In genomic region chr15:64191971-64192830, GRCh38 we compare ENCODE assay signal across 12 cellular contexts.
"Had no signal": no experiment of that assay in that cellular context is flagged by ENCODE, and none has a peak within 500 bp of the region (broad histone marks: within the 10 kb centered on the region; RNA-seq: fewer than 3 reads in every experiment).

No MANE protein-coding gene starts in this region.

- H3K4me2 ChIP-seq: hepatocyte had no signal

- H3K27me3 ChIP-seq: hepatocyte, neutrophil, spleen had no signal

- H3K9me3 ChIP-seq: neutrophil, spleen had no signal

- H3K4me3 ChIP-seq: hepatocyte, spleen had no signal

- H3K27ac ChIP-seq: hepatocyte, neutrophil, spleen had no signal

- H3K79me2 ChIP-seq: hepatocyte had no signal

- H3K4me1 ChIP-seq: spleen had no signal

- ATAC-seq: sciatic nerve had no signal

- DNase-seq: activated CD4-positive, alpha-beta T cell treated with anti-CD3 and anti-CD28 coated beads, Interleukin-2, amount 50 U/mL, for 1 hour; activated naive CD4-positive, alpha-beta T cell treated with anti-CD3 and anti-CD28 coated beads, Interleukin-2, amount 50 U/mL, for 16 hours; amniotic stem cell; dermis blood vessel endothelial cell; spleen; stimulated activated CD4-positive, alpha-beta T cell treated with anti-CD3 and anti-CD28 coated beads, Interleukin-2, amount 100 ng/mL, for 24 hours; stimulated activated naive CD4-positive, alpha-beta T cell; trophoblast cell had no signal

- FAIRE-seq: TTC549 had no signal

- H2AFZ ChIP-seq: hepatocyte had no signal
